8 cellular contexts compared by ENCODE assay signal in the genomic region with DNA sequence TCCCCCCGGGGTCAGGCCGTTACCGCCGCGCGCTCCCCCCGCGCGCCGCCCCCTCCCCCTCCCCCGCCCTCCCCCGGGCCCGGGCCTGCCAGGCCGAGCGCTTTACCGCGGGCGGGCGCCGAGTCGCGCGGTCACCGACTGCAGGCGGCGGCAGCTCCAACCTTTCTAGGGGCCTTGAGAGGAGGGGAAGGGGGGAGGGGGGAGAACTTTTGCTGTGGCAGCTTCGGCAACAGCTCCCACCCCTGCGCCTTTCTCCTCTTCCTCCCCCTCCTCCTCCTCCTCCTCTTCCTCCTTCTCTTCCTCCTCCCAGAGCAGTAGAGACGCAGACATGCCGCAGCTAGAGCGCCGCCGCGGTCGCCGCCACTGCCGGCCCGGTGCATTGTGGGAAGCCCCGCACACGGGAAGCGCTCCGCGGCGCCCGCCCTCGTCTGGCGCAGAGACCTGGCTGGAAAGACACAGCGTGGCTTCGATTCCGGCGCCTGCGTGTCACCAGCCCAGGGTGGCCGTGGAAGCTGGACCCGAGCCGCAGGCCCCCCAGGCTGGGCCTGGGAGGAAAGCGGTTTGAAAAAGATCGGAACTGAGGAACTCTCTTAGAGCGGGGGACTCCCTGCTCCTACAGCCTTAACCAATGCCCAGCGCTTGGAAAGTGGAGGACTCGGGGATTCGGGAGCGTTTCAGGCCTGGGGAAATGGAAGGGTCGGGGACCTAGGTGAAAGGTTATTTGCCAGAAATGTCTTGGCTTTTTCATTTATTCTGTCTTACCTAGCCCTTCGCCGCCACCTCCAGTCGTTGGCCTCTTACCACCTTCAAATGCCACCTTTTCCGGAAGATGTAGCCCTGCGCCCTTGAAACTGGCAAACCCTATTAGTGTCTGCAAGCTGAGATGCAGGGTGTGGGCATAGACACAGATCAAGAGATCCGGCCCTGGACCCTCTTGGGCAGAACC.
DNase-seq lines count a peak whose midpoint lies in the region; TF ChIP-seq lines count a peak whose summit lies in the region.

A gene with protein sequence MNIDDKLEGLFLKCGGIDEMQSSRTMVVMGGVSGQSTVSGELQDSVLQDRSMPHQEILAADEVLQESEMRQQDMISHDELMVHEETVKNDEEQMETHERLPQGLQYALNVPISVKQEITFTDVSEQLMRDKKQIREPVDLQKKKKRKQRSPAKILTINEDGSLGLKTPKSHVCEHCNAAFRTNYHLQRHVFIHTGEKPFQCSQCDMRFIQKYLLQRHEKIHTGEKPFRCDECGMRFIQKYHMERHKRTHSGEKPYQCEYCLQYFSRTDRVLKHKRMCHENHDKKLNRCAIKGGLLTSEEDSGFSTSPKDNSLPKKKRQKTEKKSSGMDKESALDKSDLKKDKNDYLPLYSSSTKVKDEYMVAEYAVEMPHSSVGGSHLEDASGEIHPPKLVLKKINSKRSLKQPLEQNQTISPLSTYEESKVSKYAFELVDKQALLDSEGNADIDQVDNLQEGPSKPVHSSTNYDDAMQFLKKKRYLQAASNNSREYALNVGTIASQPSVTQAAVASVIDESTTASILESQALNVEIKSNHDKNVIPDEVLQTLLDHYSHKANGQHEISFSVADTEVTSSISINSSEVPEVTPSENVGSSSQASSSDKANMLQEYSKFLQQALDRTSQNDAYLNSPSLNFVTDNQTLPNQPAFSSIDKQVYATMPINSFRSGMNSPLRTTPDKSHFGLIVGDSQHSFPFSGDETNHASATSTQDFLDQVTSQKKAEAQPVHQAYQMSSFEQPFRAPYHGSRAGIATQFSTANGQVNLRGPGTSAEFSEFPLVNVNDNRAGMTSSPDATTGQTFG (minus strand): TSS at position 330 of the 946 bp plus-strand sequence. CDS start 61,685 bp downstream, outside the sequence.

- H3K36me3 Mint-ChIP-seq in activated naive CD4-positive, alpha-beta T cell treated with anti-CD3 and anti-CD28 coated beads, Interleukin-2, amount 10 ng/mL, durations not matched to agents 7 days and 5 days: peaks cover 20% of the 10 kb centered on the region

- POLR2A ChIA-PET in HEK293 (lab: Yijun Ruan, JAX): interaction anchor here (0.6 to 1.5 kb wide), 8 partner anchors 9 to 229 kb away, joined by 3 to 7 read pairs (median 4); no protein-coding TSS in a partner anchor

- DNase-seq in GDM1 (lab: John Stamatoyannopoulos, UW) (peak; percentile 88), NAMALWA (ENCODE audit: low spot score) (peak; percentile 93), SK-N-MC (ENCODE audit: low read depth, low spot score) (peak; percentile 53), germinal center (ENCODE audit: low spot score) (peak; percentile 86), non-pigmented ciliary epithelial cell (ENCODE audit: low read depth) (peak; percentile 27), substantia nigra (lab: John Stamatoyannopoulos, UW) (peak; percentile 42 to 94 (median 85))
- peak; percentile 92 for DNase-seq in activated naive CD4-positive, alpha-beta T cell treated with anti-CD3 and anti-CD28 coated beads, Interleukin-2, amount 10 ng/mL, durations not matched to agents 7 days and 5 days

- no peaks in the 10 kb centered on the region for H3K9me3 ChIP-seq in HEK293 (ENCODE audit: control insufficient read depth, insufficient read depth, low read depth, low read length)
- no peaks in the 10 kb centered on the region for H3K9me3 ChIP-seq in SK-N-MC (ENCODE audit: low read depth, low read length)

- H3K27ac Mint-ChIP-seq in activated naive CD4-positive, alpha-beta T cell treated with anti-CD3 and anti-CD28 coated beads, Interleukin-2, amount 10 ng/mL, durations not matched to agents 7 days and 5 days: peak within 1 kb of the TSS; percentile 91

- peaks cover 37% of the 10 kb centered on the region for H3K4me1 Mint-ChIP-seq in activated naive CD4-positive, alpha-beta T cell treated with anti-CD3 and anti-CD28 coated beads, Interleukin-2, amount 10 ng/mL, durations not matched to agents 7 days and 5 days

- no peak for TF ChIP-seq CTCF in HEK293 (tag by site-specific recombination; IDR thresholded peaks at IDR 0.05)

- H3K27me3 Mint-ChIP-seq in activated naive CD4-positive, alpha-beta T cell treated with anti-CD3 and anti-CD28 coated beads, Interleukin-2, amount 10 ng/mL, durations not matched to agents 7 days and 5 days: peaks cover 4% of the 10 kb centered on the region

- H3K4me3 ChIP-seq in HEK293 (ENCODE audit: low read depth, low read length) (peak within 1 kb of the TSS; percentile 92), SK-N-MC (peak within 1 kb of the TSS; percentile 90)

- H3K4me1 ChIP-seq in HEK293 (ENCODE audit: control insufficient read depth, insufficient read depth, low read length): peaks cover 8% of the 10 kb centered on the region; the same call in 1 of the 2 replicates

- CTCF ChIA-PET in HEK293 (lab: Yijun Ruan, JAX): interaction anchor here (0.6 kb wide), 1 partner anchor 598 kb away, joined by 3 read pairs; no protein-coding TSS in a partner anchor
- CTCF ChIA-PET in activated naive CD4-positive, alpha-beta T cell treated with anti-CD3 and anti-CD28 coated beads, Interleukin-2, amount 10 ng/mL, durations not matched to agents 7 days and 5 days (lab: Charles Lee): interaction anchor here (1.2 kb wide), 2 partner anchors 12 to 380 kb away, joined by 3 read pairs; no protein-coding TSS in a partner anchor

- H3K9me3 Mint-ChIP-seq in activated naive CD4-positive, alpha-beta T cell treated with anti-CD3 and anti-CD28 coated beads, Interleukin-2, amount 10 ng/mL, durations not matched to agents 7 days and 5 days: no peaks in the 10 kb centered on the region

- H3K4me3 Mint-ChIP-seq in activated naive CD4-positive, alpha-beta T cell treated with anti-CD3 and anti-CD28 coated beads, Interleukin-2, amount 10 ng/mL, durations not matched to agents 7 days and 5 days: peak within 1 kb of the TSS; percentile 96

- H3K27ac ChIP-seq in HEK293 (ENCODE audit: extremely low read depth, low read depth, low read length): peak within 1 kb of the TSS; percentile 74
- peak within 1 kb of the TSS; percentile 58 for H3K27ac ChIP-seq in SK-N-MC
- peak within 1 kb of the TSS; percentile 88 for H3K27ac ChIP-seq in substantia nigra (ENCODE audit: low read depth, low read length, poor library complexity, severe bottlenecking)

- H3K36me3 ChIP-seq in HEK293 (ENCODE audit: control insufficient read depth in 2 of 2, insufficient read depth in 1 of 2, low read length in 2 of 2): peaks cover 0 to 2% of the 10 kb centered on the region in 2 experiments; a peak in 2 of 3 replicates
- peaks cover 18% of the 10 kb centered on the region for H3K36me3 ChIP-seq in SK-N-MC (ENCODE audit: insufficient read depth, low read length)

- peak within 1 kb of the TSS; percentile 96 for H3K9ac ChIP-seq in SK-N-MC (ENCODE audit: insufficient read length)

TF ChIP-seq in HEK293, 187 proteins besides CTCF, POLR2A, EP300 and RAD21 (continues in another document):
- TF ChIP-seq, protein P1, sequence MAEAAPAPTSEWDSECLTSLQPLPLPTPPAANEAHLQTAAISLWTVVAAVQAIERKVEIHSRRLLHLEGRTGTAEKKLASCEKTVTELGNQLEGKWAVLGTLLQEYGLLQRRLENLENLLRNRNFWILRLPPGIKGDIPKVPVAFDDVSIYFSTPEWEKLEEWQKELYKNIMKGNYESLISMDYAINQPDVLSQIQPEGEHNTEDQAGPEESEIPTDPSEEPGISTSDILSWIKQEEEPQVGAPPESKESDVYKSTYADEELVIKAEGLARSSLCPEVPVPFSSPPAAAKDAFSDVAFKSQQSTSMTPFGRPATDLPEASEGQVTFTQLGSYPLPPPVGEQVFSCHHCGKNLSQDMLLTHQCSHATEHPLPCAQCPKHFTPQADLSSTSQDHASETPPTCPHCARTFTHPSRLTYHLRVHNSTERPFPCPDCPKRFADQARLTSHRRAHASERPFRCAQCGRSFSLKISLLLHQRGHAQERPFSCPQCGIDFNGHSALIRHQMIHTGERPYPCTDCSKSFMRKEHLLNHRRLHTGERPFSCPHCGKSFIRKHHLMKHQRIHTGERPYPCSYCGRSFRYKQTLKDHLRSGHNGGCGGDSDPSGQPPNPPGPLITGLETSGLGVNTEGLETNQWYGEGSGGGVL (tag by site-specific recombination; IDR thresholded peaks at IDR 0.05): peak; percentile 97
- TF ChIP-seq, protein P2, sequence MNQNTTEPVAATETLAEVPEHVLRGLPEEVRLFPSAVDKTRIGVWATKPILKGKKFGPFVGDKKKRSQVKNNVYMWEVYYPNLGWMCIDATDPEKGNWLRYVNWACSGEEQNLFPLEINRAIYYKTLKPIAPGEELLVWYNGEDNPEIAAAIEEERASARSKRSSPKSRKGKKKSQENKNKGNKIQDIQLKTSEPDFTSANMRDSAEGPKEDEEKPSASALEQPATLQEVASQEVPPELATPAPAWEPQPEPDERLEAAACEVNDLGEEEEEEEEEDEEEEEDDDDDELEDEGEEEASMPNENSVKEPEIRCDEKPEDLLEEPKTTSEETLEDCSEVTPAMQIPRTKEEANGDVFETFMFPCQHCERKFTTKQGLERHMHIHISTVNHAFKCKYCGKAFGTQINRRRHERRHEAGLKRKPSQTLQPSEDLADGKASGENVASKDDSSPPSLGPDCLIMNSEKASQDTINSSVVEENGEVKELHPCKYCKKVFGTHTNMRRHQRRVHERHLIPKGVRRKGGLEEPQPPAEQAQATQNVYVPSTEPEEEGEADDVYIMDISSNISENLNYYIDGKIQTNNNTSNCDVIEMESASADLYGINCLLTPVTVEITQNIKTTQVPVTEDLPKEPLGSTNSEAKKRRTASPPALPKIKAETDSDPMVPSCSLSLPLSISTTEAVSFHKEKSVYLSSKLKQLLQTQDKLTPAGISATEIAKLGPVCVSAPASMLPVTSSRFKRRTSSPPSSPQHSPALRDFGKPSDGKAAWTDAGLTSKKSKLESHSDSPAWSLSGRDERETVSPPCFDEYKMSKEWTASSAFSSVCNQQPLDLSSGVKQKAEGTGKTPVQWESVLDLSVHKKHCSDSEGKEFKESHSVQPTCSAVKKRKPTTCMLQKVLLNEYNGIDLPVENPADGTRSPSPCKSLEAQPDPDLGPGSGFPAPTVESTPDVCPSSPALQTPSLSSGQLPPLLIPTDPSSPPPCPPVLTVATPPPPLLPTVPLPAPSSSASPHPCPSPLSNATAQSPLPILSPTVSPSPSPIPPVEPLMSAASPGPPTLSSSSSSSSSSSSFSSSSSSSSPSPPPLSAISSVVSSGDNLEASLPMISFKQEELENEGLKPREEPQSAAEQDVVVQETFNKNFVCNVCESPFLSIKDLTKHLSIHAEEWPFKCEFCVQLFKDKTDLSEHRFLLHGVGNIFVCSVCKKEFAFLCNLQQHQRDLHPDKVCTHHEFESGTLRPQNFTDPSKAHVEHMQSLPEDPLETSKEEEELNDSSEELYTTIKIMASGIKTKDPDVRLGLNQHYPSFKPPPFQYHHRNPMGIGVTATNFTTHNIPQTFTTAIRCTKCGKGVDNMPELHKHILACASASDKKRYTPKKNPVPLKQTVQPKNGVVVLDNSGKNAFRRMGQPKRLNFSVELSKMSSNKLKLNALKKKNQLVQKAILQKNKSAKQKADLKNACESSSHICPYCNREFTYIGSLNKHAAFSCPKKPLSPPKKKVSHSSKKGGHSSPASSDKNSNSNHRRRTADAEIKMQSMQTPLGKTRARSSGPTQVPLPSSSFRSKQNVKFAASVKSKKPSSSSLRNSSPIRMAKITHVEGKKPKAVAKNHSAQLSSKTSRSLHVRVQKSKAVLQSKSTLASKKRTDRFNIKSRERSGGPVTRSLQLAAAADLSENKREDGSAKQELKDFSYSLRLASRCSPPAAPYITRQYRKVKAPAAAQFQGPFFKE (tag by site-specific recombination; IDR thresholded peaks at IDR 0.05; ENCODE audit: borderline replicate concordance): no peak

Comparison
In these comparisons a context has a peak if more than half of its experiments do, and no peak if none do; other contexts are left out.
1. Peak in every context shown above with its lines: DNase-seq, H3K4me3 ChIP-seq and H3K27ac ChIP-seq.
2. DNase-seq: peak in every context shown above with its lines; median percentile 93 in NAMALWA; 92 in activated naive CD4-positive, alpha-beta T cell treated with anti-CD3 and anti-CD28 coated beads, Interleukin-2, amount 10 ng/mL, durations not matched to agents 7 days and 5 days; 88 in GDM1; 86 in germinal center; 85 in substantia nigra; 53 in SK-N-MC; 27 in non-pigmented ciliary epithelial cell.